Comparison of ENCODE assay signal across 7 cellular contexts in genomic region chr1:1434131-1434811, GRCh38.
A peak's percentile ranks its signal among the peaks of the same experiment; 100 is the strongest.
DNase-seq lines count a peak whose midpoint lies in the region; ATAC-seq and TF ChIP-seq lines count a peak whose summit lies in the region.
"Had no signal": no experiment of that assay in that cellular context is flagged by ENCODE, and none has a peak within 500 bp of the region (broad histone marks: within the 10 kb centered on the region; RNA-seq: fewer than 3 reads in every experiment).

No MANE protein-coding gene starts in this region.

- H3K27me3 ChIP-seq in neuron (ENCODE audit: insufficient read depth, low read length), result no peaks in the 10 kb centered on the region

- no peak for TF ChIP-seq CTCF in GM13976 (IDR thresholded peaks at IDR 0.05; ENCODE audit: borderline replicate concordance, control extremely low read depth, extremely low read depth, insufficient read depth, missing control alignments)

- peak overlapping the region; percentile 26 for H2AFZ ChIP-seq in neuron (ENCODE audit: low read depth, low read length)

- DNase-seq in GM13976 (ENCODE audit: low spot score) (peak; percentile 40), caudate nucleus (lab: John Stamatoyannopoulos, UW) (peak in 56 of 61 donors; percentile 32 to 86 (median 70)), NCI-H1930 (lab: John Stamatoyannopoulos, UW) (no peak)
- DNase-seq: GOT3 had no signal

- no peaks in the 10 kb centered on the region for H3K36me3 ChIP-seq in neuron (ENCODE audit: insufficient read depth, low read length)

- no peaks in the 10 kb centered on the region for H3K9me3 ChIP-seq in neuron (ENCODE audit: low read length)

- ATAC-seq in GM21737 (IDR thresholded peaks at IDR 0.05; ENCODE audit: unreplicated experiment), result no peak
- no peak for ATAC-seq in GM21528 (IDR thresholded peaks at IDR 0.05; ENCODE audit: low FRiP score, unreplicated experiment)

- H3K4me1 ChIP-seq in neuron (ENCODE audit: insufficient read depth, low read length), result peaks cover 61% of the 10 kb centered on the region

- in situ Hi-C loops in GM13976 (cut with MboI; ENCODE audit: low sequenced_read_pairs, unreplicated experiment), result no loop called here

- peak overlapping the region; percentile 97 for H3K27ac ChIP-seq in caudate nucleus (ENCODE audit: low read depth, low read length)

- peak overlapping the region; percentile 26 for H3K4me3 ChIP-seq in neuron (ENCODE audit: low read length)

Comparison
In these comparisons a context has a peak if more than half of its experiments do, and no peak if none do; other contexts are left out.
1. DNase-seq: peak in GM13976 (single experiment) and caudate nucleus (56 of 61); none in NCI-H1930 (0 of 2).